ENCODE assay signal across 11 cellular contexts in the genomic region with DNA sequence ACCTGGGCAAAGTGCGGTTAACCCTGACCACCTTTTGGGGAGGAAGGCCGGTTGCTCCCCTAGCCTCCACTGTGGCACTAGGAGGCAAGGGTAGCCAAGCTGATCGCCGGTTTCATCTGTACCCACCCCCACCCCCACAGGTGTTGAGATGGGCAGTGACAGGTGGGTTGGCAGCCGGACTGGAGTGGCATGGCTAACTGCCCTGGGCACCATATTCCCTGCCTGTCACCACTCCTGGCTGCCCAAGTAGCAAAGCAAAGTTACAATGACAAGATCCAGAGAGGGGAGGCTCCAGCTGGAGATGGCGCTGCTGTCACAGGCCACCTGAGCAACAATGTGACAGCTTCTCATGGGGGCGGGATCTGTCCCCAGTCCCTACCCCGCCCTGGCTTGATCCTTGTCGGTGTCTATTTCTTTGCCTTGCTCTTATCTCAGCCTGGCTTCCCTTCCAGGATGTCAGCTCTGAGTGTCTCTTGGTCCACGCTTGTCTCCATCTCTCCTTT. TPM values are rescaled to one million over a fixed set of nuclear protein-coding genes. Genes with fewer than 3 reads are reported as not detected.
DNase-seq lines count a peak whose midpoint lies in the region; ATAC-seq and TF ChIP-seq lines count a peak whose summit lies in the region.
"Had no signal": no experiment of that assay in that cellular context is flagged by ENCODE, and none has a peak within 500 bp of the region (broad histone marks: within the 10 kb centered on the region; RNA-seq: fewer than 3 reads in every experiment).

No MANE protein-coding gene starts in this region.

- peaks cover 41% of the 10 kb centered on the region for H3K27me3 Mint-ChIP-seq in Calu3 (ENCODE audit: unreplicated experiment)

- H3K27ac ChIP-seq in sigmoid colon = no peak overlapping the region

- no peaks in the 10 kb centered on the region for H3K4me1 ChIP-seq in NT2/D1 (ENCODE audit: insufficient read depth, insufficient read length)
- peaks cover 2% of the 10 kb centered on the region for H3K4me1 ChIP-seq in iPS-15b (ENCODE audit: control insufficient read depth, insufficient read depth, low read length)
- H3K4me1 ChIP-seq in sigmoid colon = peaks cover 0 to 33% (median 23%) of the 10 kb centered on the region in 4 donors

- H3K4me1 Mint-ChIP-seq in Calu3 (ENCODE audit: low read depth, unreplicated experiment) = no peaks in the 10 kb centered on the region

- TF ChIP-seq CTCF in Calu3 (IDR thresholded peaks at IDR 0.05; ENCODE audit: unreplicated experiment) (no peak), sigmoid colon (IDR thresholded peaks at IDR 0.05) (no peak)

- H3K36me3 Mint-ChIP-seq in Calu3 (ENCODE audit: insufficient read depth, unreplicated experiment) = peaks cover 21% of the 10 kb centered on the region
- H3K36me3 Mint-ChIP-seq: CD4-positive, CD25-positive, alpha-beta regulatory T cell had no signal

- H3K9me3 Mint-ChIP-seq in Calu3 (ENCODE audit: low read depth, unreplicated experiment) = peaks cover 7% of the 10 kb centered on the region

- H3K4me3 ChIP-seq in NT2/D1 (ENCODE audit: insufficient read length, low read depth) = peak overlapping the region; percentile 53
- H3K4me3 ChIP-seq in iPS-15b (ENCODE audit: low read depth, low read length) = peak overlapping the region; percentile 56
- peak overlapping the region in 3 of 4 donors; percentile 37 to 65 (median 64) for H3K4me3 ChIP-seq in sigmoid colon

- peak overlapping the region; percentile 82 for H3K4me3 Mint-ChIP-seq in Calu3 (ENCODE audit: low read depth, unreplicated experiment)

- DNase-seq in Calu3 (no peak), NT2/D1 (ENCODE audit: low read depth, low spot score) (no peak), sigmoid colon (no peak), NCI-H2081 (lab: John Stamatoyannopoulos, UW) (no peak), NCI-H524 (lab: John Stamatoyannopoulos, UW) (no peak), NCI-H1694 (lab: John Stamatoyannopoulos, UW) (no peak)
- DNase-seq: NCI-H2171, T-helper 9 cell had no signal

- no peak for TF ChIP-seq EP300 in sigmoid colon (IDR thresholded peaks at IDR 0.05)

- 62 to 65% methylated on average over 10 of the region's 10 CpGs for WGBS in sigmoid colon, 2 donors

- ATAC-seq in GM21526 (IDR thresholded peaks at IDR 0.05; ENCODE audit: low FRiP score, unreplicated experiment) = no peak

- H3K36me3 ChIP-seq in NT2/D1 (ENCODE audit: insufficient read depth, insufficient read length, low read length) (no peaks in the 10 kb centered on the region), iPS-15b (ENCODE audit: control insufficient read depth, insufficient read depth, low read length) (no peaks in the 10 kb centered on the region), sigmoid colon (no peaks in the 10 kb centered on the region)

- H3K27ac Mint-ChIP-seq in Calu3 (ENCODE audit: unreplicated experiment) = no peak overlapping the region

- CTCF ChIA-PET in Calu3 (lab: Charles Lee) = no interaction called here

- H3K27me3 ChIP-seq in NT2/D1 (ENCODE audit: insufficient read depth, insufficient read length) (peaks cover 48% of the 10 kb centered on the region), iPS-15b (ENCODE audit: control insufficient read depth, insufficient read depth, low read length) (peaks cover 64% of the 10 kb centered on the region), sigmoid colon (peaks cover 22 to 45% (median 33%) of the 10 kb centered on the region in 3 donors)

- TF ChIP-seq POLR2A in sigmoid colon (IDR thresholded peaks at IDR 0.05) = no peak

- H3K9ac ChIP-seq in NT2/D1 (ENCODE audit: insufficient read length, low read depth) (peak overlapping the region; percentile 45), iPS-15b (ENCODE audit: low read depth, low read length) (no peak overlapping the region)

- H3K9me3 ChIP-seq in NT2/D1 (ENCODE audit: insufficient read depth, low read length) (no peaks in the 10 kb centered on the region), iPS-15b (ENCODE audit: control insufficient read depth, insufficient read depth, low read length) (no peaks in the 10 kb centered on the region), sigmoid colon (no peaks in the 10 kb centered on the region)

- intact Hi-C loops in Calu3 (cut with micrococcal nuclease; ENCODE audit: unreplicated experiment) (no loop called here), sigmoid colon (cut with DNase I) (loop anchor here (10.0 kb wide), 1 partner anchor 201 kb away; no protein-coding TSS in a partner anchor)

- BruUV-seq in Calu3 (replicated peaks; lab: Mats Ljungman, UMichigan) = no TSS peak

RNA-seq across cellular contexts. Expression of a gene that starts 27.0 kb away (rescaled TPM):
- 25.9 and 26.2 TPM in 2 replicates for total RNA-seq in Calu3 (2022)
- total RNA-seq in sigmoid colon = 10 to 100 TPM; 12.2 to 14.3 (median 13.3) TPM
- 10 to 100 TPM in 1 of 3 donors, 1 to 10 TPM in 2; 5.4 to 11.6 (median 5.5) TPM for polyA plus RNA-seq in sigmoid colon
